Comparison of ENCODE assay signal across 8 cellular contexts in the genomic region with DNA sequence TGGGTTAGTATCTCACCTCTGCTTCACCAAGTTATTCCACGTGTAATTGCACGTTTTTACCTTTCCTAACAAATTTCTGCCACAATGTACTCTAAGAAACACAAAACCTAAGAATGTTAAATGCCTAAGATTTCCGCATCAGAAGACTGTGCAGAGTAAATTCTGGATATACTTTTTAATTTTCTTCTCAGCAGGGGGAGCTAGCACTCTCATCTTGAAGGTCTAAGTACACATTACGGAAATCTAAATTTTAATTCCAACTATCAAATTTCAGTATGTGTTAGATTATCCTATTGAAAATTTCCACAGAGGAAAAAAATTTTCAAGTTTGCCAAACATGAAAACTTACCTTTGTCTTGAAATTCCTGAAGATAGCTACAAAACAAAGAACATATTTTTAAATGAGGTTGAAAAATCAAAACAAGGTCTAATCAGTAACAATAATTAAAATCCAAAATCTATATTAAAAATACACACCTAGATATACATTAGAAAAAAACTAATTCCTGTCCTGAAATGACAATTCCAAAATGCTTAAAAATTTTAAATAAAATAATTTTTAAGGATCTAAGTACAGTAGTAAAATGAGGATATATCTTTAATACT. TPM values are rescaled to one million over a fixed set of nuclear protein-coding genes. Genes with fewer than 3 reads are reported as not detected.
DNase-seq lines count a peak whose midpoint lies in the region.

No MANE protein-coding gene starts in this region.

- peak overlapping the region; percentile 48 for H3K9ac ChIP-seq in mesenchymal stem cell (ENCODE audit: low read length)

- no peak overlapping the region for H2BK5ac ChIP-seq in mesenchymal stem cell (ENCODE audit: low read depth, low read length, poor library complexity, severe bottlenecking)

- H3K4me1 ChIP-seq in mesenchymal stem cell (ENCODE audit: control insufficient read depth, insufficient read depth, low read depth, low read length), result peaks cover 6% of the 10 kb centered on the region

- H3K23ac ChIP-seq in mesenchymal stem cell (ENCODE audit: low read length in 2 of 2), result no peak overlapping the region

- H2BK120ac ChIP-seq in mesenchymal stem cell (ENCODE audit: low read depth, low read length), result no peak overlapping the region

- no peaks in the 10 kb centered on the region for H3K27me3 ChIP-seq in mesenchymal stem cell (ENCODE audit: control insufficient read depth in 1 of 2, insufficient read depth in 1 of 2, low read length in 2 of 2)

- H2BK12ac ChIP-seq in mesenchymal stem cell (ENCODE audit: low read length in 2 of 2), result no peak overlapping the region

- WGBS in mesenchymal stem cell, result 3% methylated on average over 2 of the region's 4 CpGs

- H2AFZ ChIP-seq in mesenchymal stem cell (ENCODE audit: low read depth, low read length), result no peak overlapping the region

- H3K4me3 ChIP-seq in mesenchymal stem cell (ENCODE audit: insufficient read depth in 1 of 2, low read depth in 1 of 2, low read length in 2 of 2), result no peak overlapping the region

- H4K91ac ChIP-seq in mesenchymal stem cell (ENCODE audit: low read length), result no peak overlapping the region

- no peak overlapping the region for H3K4ac ChIP-seq in mesenchymal stem cell (ENCODE audit: low read depth in 1 of 2, low read length in 2 of 2)

- no peak overlapping the region for H3K14ac ChIP-seq in mesenchymal stem cell (ENCODE audit: low read length in 2 of 2)

- H2BK15ac ChIP-seq in mesenchymal stem cell (ENCODE audit: low read depth, poor library complexity, severe bottlenecking), result no peak overlapping the region

- no peaks in the 10 kb centered on the region for H3K9me3 ChIP-seq in mesenchymal stem cell (ENCODE audit: control insufficient read depth, low read length)

- H4K8ac ChIP-seq in mesenchymal stem cell (ENCODE audit: low read length), result no peak overlapping the region

- H2AK5ac ChIP-seq in mesenchymal stem cell (ENCODE audit: low read length, severe bottlenecking), result no peak overlapping the region

- H3K18ac ChIP-seq in mesenchymal stem cell (ENCODE audit: low read depth in 1 of 2, low read length in 2 of 2), result no peak overlapping the region

- peaks cover 3 to 4% of the 10 kb centered on the region in 2 experiments for H3K36me3 ChIP-seq in mesenchymal stem cell (ENCODE audit: control insufficient read depth in 1 of 2, insufficient read depth in 2 of 2, low read depth in 1 of 2, low read length in 2 of 2)

- DNase-seq in NCI-H2196 (lab: John Stamatoyannopoulos, UW; ENCODE audit: unreplicated experiment) (peak; percentile 30), NCI-H2196 treated with DMSO at 0.1 percent for 48 hours (lab: John Stamatoyannopoulos, UW; ENCODE audit: unreplicated experiment) (no peak), NCI-H226 (peak; percentile 69), mesenchymal stem cell (peak; percentile 51), NCI-H2029 treated with DMSO at 0.1 percent for 48 hours (lab: John Stamatoyannopoulos, UW) (no peak)
- peak; percentile 9 for DNase-seq in central memory CD4-positive, alpha-beta T cell
- DNase-seq in activated CD4-positive, alpha-beta T cell treated with anti-CD3 and anti-CD28 coated beads, Interleukin-2, amount 50 U/mL, for 1 hour, result no peak
- no peak for DNase-seq in activated effector memory CD4-positive, alpha-beta T cell treated with anti-CD3 and anti-CD28 coated beads, Interleukin-2, amount 50 U/mL, for 16 hours

- H3K27ac ChIP-seq in mesenchymal stem cell (ENCODE audit: low read length, poor library complexity, severe bottlenecking), result no peak overlapping the region

- peaks cover 3% of the 10 kb centered on the region for H3K79me1 ChIP-seq in mesenchymal stem cell (replicated peaks; ENCODE audit: low read length, poor library complexity, severe bottlenecking)

- H3K4me2 ChIP-seq in mesenchymal stem cell (ENCODE audit: low read length, poor library complexity, severe bottlenecking), result no peak overlapping the region

RNA-seq across cellular contexts. Expression of a gene that starts 10.5 kb away (rescaled TPM):
- polyA plus RNA-seq in mesenchymal stem cell (2013, experiment 1 of 2), result 12.3 TPM
- polyA plus RNA-seq in mesenchymal stem cell (2013, experiment 2 of 2), result 12.3 TPM

Comparison
In these comparisons a context has a peak if more than half of its experiments do, and no peak if none do; other contexts are left out.
1. DNase-seq: peak in NCI-H2196 (single experiment), NCI-H226 (single experiment), central memory CD4-positive, alpha-beta T cell (single experiment) and mesenchymal stem cell (single experiment); none in NCI-H2196 treated with DMSO at 0.1 percent for 48 hours (single experiment), activated CD4-positive, alpha-beta T cell treated with anti-CD3 and anti-CD28 coated beads, Interleukin-2, amount 50 U/mL, for 1 hour (single experiment), NCI-H2029 treated with DMSO at 0.1 percent for 48 hours (single experiment) and activated effector memory CD4-positive, alpha-beta T cell treated with anti-CD3 and anti-CD28 coated beads, Interleukin-2, amount 50 U/mL, for 16 hours (single experiment).